19 cellular contexts compared by ENCODE assay signal in genomic region chr22:50009251-50009650, GRCh38. TPM values are rescaled to one million over a fixed set of nuclear protein-coding genes. Genes with fewer than 3 reads are reported as not detected.
DNase-seq lines count a peak whose midpoint lies in the region; ATAC-seq, FAIRE-seq and TF ChIP-seq lines count a peak whose summit lies in the region.
"Had no signal": no experiment of that assay in that cellular context is flagged by ENCODE, and none has a peak within 500 bp of the region (broad histone marks: within the 10 kb centered on the region; RNA-seq: fewer than 3 reads in every experiment).

No MANE protein-coding gene starts in this region.

- H3K9me3 Mint-ChIP-seq in chondrocyte (ENCODE audit: low read depth): no peaks in the 10 kb centered on the region
- H3K9me3 Mint-ChIP-seq: GM23338 had no signal

- intact Hi-C loops in cardiac septum (cut with DNase I): no loop called here
- intact Hi-C loops in Right ventricle myocardium inferior (cut with DNase I): no loop called here

- DNase-seq in cardiac septum (ENCODE audit: low spot score): peak; percentile 38
- no peak for DNase-seq in Right ventricle myocardium inferior (ENCODE audit: missing footprints)
- peak; percentile 88 for DNase-seq in chondrocyte (ENCODE audit: low spot score)
- no peak for DNase-seq in neuronal stem cell (ENCODE audit: low spot score)
- DNase-seq in HuH-7.5 (ENCODE audit: low spot score): no peak
- DNase-seq in HTR-8/SVneo (ENCODE audit: insufficient read length, low spot score): no peak
- no peak for DNase-seq in SKM-1 treated with dmso at 0.1 percent for 144 hours (lab: John Stamatoyannopoulos, UW; ENCODE audit: unreplicated experiment)
- DNase-seq: DMS79 treated with DMSO at 0.1 percent for 48 hours, GDM1, MV-4-11, NCI-H1417 treated with DMSO at 0.1 percent for 48 hours, NCI-H2029 treated with DMSO at 0.1 percent for 48 hours, NCI-H524, RPMI8226 had no signal

- no peak overlapping the region for H3K4me3 Mint-ChIP-seq in chondrocyte (ENCODE audit: unreplicated experiment)

- H3K27me3 Mint-ChIP-seq in chondrocyte (ENCODE audit: low read depth): peaks cover 14% of the 10 kb centered on the region

- H3K4me1 Mint-ChIP-seq in chondrocyte (ENCODE audit: low read depth): peaks cover 11% of the 10 kb centered on the region

- peak overlapping the region; percentile 56 for H3K14ac ChIP-seq in neuronal stem cell (ENCODE audit: low read length)

- H3K27ac ChIP-seq in neuronal stem cell (replicated peaks; ENCODE audit: low read length): no peak overlapping the region
- H3K27ac ChIP-seq: SJSA1 had no signal

- H3K23ac ChIP-seq in neuronal stem cell (ENCODE audit: low read depth, low read length, poor library complexity): no peak overlapping the region

- H3K9ac ChIP-seq in neuronal stem cell (ENCODE audit: low read depth, low read length, poor library complexity): no peak overlapping the region

- H2BK15ac ChIP-seq in neuronal stem cell (ENCODE audit: low read length): no peak overlapping the region

- no peak overlapping the region for H2BK5ac ChIP-seq in neuronal stem cell (ENCODE audit: low read length)

- H3K36me3 Mint-ChIP-seq in chondrocyte (ENCODE audit: low read depth): no peaks in the 10 kb centered on the region
- H3K36me3 Mint-ChIP-seq: CD14-positive monocyte had no signal

- FAIRE-seq in HTR-8/SVneo (lab: Jason Lieb, UNC): no peak
- FAIRE-seq: GM19239 had no signal

- H3K4me3 ChIP-seq in neuronal stem cell (ENCODE audit: low read length in 2 of 2): no peak overlapping the region
- H3K4me3 ChIP-seq: SJSA1 had no signal

- H3K36me3 ChIP-seq in neuronal stem cell (replicated peaks in 1 of 2; ENCODE audit: control insufficient read depth in 2 of 2, insufficient read depth in 2 of 2, low read length in 2 of 2): no peaks in the 10 kb centered on the region
- H3K36me3 ChIP-seq: SJSA1 had no signal

- H4K91ac ChIP-seq in neuronal stem cell (ENCODE audit: low read depth, low read length, poor library complexity): no peak overlapping the region

- no peak overlapping the region for H3K18ac ChIP-seq in neuronal stem cell (ENCODE audit: low read length)

- no peak for ATAC-seq in Right ventricle myocardium inferior

- H2AFZ ChIP-seq in neuronal stem cell (ENCODE audit: low read length): no peak overlapping the region
- H2AFZ ChIP-seq: GM23338 had no signal

- no peak overlapping the region for H4K8ac ChIP-seq in neuronal stem cell (ENCODE audit: low read depth, low read length)

- no peak overlapping the region for H2BK12ac ChIP-seq in neuronal stem cell (ENCODE audit: low read length)

- no CpG with 5 or more reads among the region's 16 CpGs for WGBS in neuronal stem cell (ENCODE audit: extremely low coverage in 2 of 2, insufficient read length in 2 of 2, insufficient replicate concordance in 1 of 2), 2 donors

- peaks cover 0 to 2% of the 10 kb centered on the region in 2 donors for H3K9me3 ChIP-seq in neuronal stem cell (replicated peaks in 1 of 2; ENCODE audit: control insufficient read depth in 2 of 2, insufficient read depth in 1 of 2, low read depth in 1 of 2, low read length in 2 of 2)
- H3K9me3 ChIP-seq: SJSA1 had no signal

- H3K4me2 ChIP-seq in neuronal stem cell (ENCODE audit: insufficient read depth, low read length, poor library complexity, severe bottlenecking): no peak overlapping the region
- H3K4me2 ChIP-seq: GM23338 had no signal

- H2AK5ac ChIP-seq in neuronal stem cell (ENCODE audit: low read depth, low read length): peak overlapping the region; percentile 63

- peaks cover 0 to 6% of the 10 kb centered on the region in 2 donors for H3K4me1 ChIP-seq in neuronal stem cell (ENCODE audit: control insufficient read depth in 2 of 2, insufficient read depth in 1 of 2, low read depth in 1 of 2, low read length in 2 of 2)
- H3K4me1 ChIP-seq: SJSA1 had no signal

- no peaks in the 10 kb centered on the region for H3K79me1 ChIP-seq in neuronal stem cell (ENCODE audit: low read depth, low read length)

- H3K27ac Mint-ChIP-seq in chondrocyte (ENCODE audit: unreplicated experiment): no peak overlapping the region
- H3K27ac Mint-ChIP-seq: CD14-positive monocyte, GM23338 had no signal

- H3K27me3 ChIP-seq in neuronal stem cell (ENCODE audit: control insufficient read depth in 3 of 3, insufficient read depth in 3 of 3, low read depth in 1 of 3, low read length in 3 of 3): peaks cover 4 to 88% (median 44%) of the 10 kb centered on the region in 3 experiments

- TF ChIP-seq CTCF in chondrocyte (IDR thresholded peaks at IDR 0.05): no peak

- H3K4ac ChIP-seq in neuronal stem cell (ENCODE audit: low read length): peak overlapping the region; percentile 53

- H2BK120ac ChIP-seq in neuronal stem cell (ENCODE audit: low read depth, low read length): no peak overlapping the region

RNA-seq across cellular contexts. Expression of gene IL17REL, which starts 3.3 kb away (rescaled TPM):
- total RNA-seq in cardiac septum (not detected), Right ventricle myocardium inferior (not detected), chondrocyte (0.17 to 0.23 TPM in 2 of 3 replicates, not detected in the other)
- 0.07 TPM for polyA plus RNA-seq in neuronal stem cell (2013, experiment 1 of 2)
- polyA plus RNA-seq in neuronal stem cell (2013, experiment 2 of 2): 0.07 TPM
- total RNA-seq: HT1080, SJSA1 had no signal
- polyA plus RNA-seq: CD14-positive monocyte, GM23338 had no signal

RNA-seq across cellular contexts. Expression of gene PIM3, which starts 48.7 kb away (rescaled TPM):
- total RNA-seq in cardiac septum: 31.3 TPM
- total RNA-seq in Right ventricle myocardium inferior: 56.9 TPM
- total RNA-seq in chondrocyte: 12.0 to 18.2 TPM (median 16.8 TPM) in 3 replicates
- 38.0 TPM for polyA plus RNA-seq in neuronal stem cell (2013, experiment 1 of 2)
- 37.0 TPM for polyA plus RNA-seq in neuronal stem cell (2013, experiment 2 of 2)

RNA-seq across cellular contexts. Expression of gene TTLL8, which starts 48.8 kb away (rescaled TPM):
- total RNA-seq in cardiac septum: not detected
- total RNA-seq in Right ventricle myocardium inferior: not detected
- not detected in 3 replicates for total RNA-seq in chondrocyte
- polyA plus RNA-seq in neuronal stem cell (2013, experiment 1 of 2): 0.06 TPM
- polyA plus RNA-seq in neuronal stem cell (2013, experiment 2 of 2): 0.01 TPM
- total RNA-seq: GM23338, HT1080, SJSA1 had no signal
- polyA plus RNA-seq: CD14-positive monocyte, GM23338 had no signal

Comparison
In these comparisons a context has a peak if more than half of its experiments do, and no peak if none do; other contexts are left out.
1. DNase-seq: peak in cardiac septum (single experiment) and chondrocyte (single experiment); none in Right ventricle myocardium inferior (single experiment), neuronal stem cell (single experiment), HuH-7.5 (single experiment), HTR-8/SVneo (single experiment) and SKM-1 treated with dmso at 0.1 percent for 144 hours (single experiment).